Comparison of ENCODE assay signal across 25 cellular contexts in genomic region chr9:33781736-33782135, GRCh38. TPM values are rescaled to one million over a fixed set of nuclear protein-coding genes. Genes with fewer than 3 reads are reported as not detected.
"Had no signal": no experiment of that assay in that cellular context is flagged by ENCODE, and none has a peak within 500 bp of the region (broad histone marks: within the 10 kb centered on the region; RNA-seq: fewer than 3 reads in every experiment).

No MANE protein-coding gene starts in this region.

- H3K36me3 Mint-ChIP-seq: activated naive CD4-positive, alpha-beta T cell treated with anti-CD3 and anti-CD28 coated beads, Interleukin-2, amount 50 U/mL, for 72 hours had no signal

- H3K4me1 ChIP-seq: adrenal gland, breast epithelium had no signal

- H3K36me3 ChIP-seq: adrenal gland, breast epithelium had no signal

- H3K27ac Mint-ChIP-seq: activated naive CD4-positive, alpha-beta T cell treated with anti-CD3 and anti-CD28 coated beads, Interleukin-2, amount 50 U/mL, for 72 hours; nephron progenitor cell; progenitor cell of endocrine pancreas had no signal

- H3K9me3 Mint-ChIP-seq: activated naive CD4-positive, alpha-beta T cell treated with anti-CD3 and anti-CD28 coated beads, Interleukin-2, amount 50 U/mL, for 72 hours had no signal

- H3K4me3 ChIP-seq: adrenal gland, breast epithelium had no signal

- H3K9me3 ChIP-seq: adrenal gland, breast epithelium had no signal

- DNase-seq: activated CD4-positive, alpha-beta T cell treated with anti-CD3 and anti-CD28 coated beads, Interleukin-2, amount 50 U/mL, for 1 hour; activated CD4-positive, CD25-positive, alpha-beta regulatory T cell treated with anti-CD3 and anti-CD28 coated beads, Interleukin-2, amount 50 U/mL, for 72 hours; activated CD8-positive, alpha-beta memory T cell treated with anti-CD3 and anti-CD28 coated beads, Interleukin-2, amount 50 U/mL, for 4 hours; activated gamma-delta T cell; activated T-cell treated with anti-CD3 and anti-CD28 coated beads, Interleukin-2, amount 50 U/mL, for 48 hours; adrenal gland; cerebellar nuclear complex; cortex of kidney; erythroblast; foreskin melanocyte; glutamatergic neuron; hippocampal formation; islet precursor cell; nephron progenitor cell; occipital lobe; stimulated activated CD4-positive, alpha-beta T cell treated with anti-CD3 and anti-CD28 coated beads, Interleukin-12 subunit alpha, Interleukin-12 subunit beta, amount 100 ng/mL, for 4 hours; stimulated activated CD4-positive, alpha-beta T cell treated with anti-CD3 and anti-CD28 coated beads, Interleukin-1b, Interleukin-23, amount 100 ng/mL, for 48 hours; stimulated activated CD8-positive, alpha-beta memory T cell treated with anti-CD3 and anti-CD28 coated beads, Interleukin-4, amount 100 ng/mL, for 48 hours; stimulated activated naive CD4-positive, alpha-beta T cell had no signal

- H3K4me3 Mint-ChIP-seq: nephron progenitor cell had no signal

- H3K4me1 Mint-ChIP-seq: nephron progenitor cell had no signal

- H3K27me3 Mint-ChIP-seq: progenitor cell of endocrine pancreas had no signal

- H3K27me3 ChIP-seq: adrenal gland, breast epithelium had no signal

RNA-seq across cellular contexts. Expression of gene PRSS3, which starts 13.6 kb away (rescaled TPM):
- total RNA-seq: activated naive CD4-positive, alpha-beta T cell treated with anti-CD3 and anti-CD28 coated beads, Interleukin-2, amount 50 U/mL, for 72 hours; astrocyte; myocyte; occipital lobe; progenitor cell of endocrine pancreas; urinary bladder had no signal
